ENCODE assay signal across 9 cellular contexts in genomic region chr2:196274387-196274809, GRCh38.
A peak's percentile ranks its signal among the peaks of the same experiment; 100 is the strongest.
DNase-seq lines count a peak whose midpoint lies in the region; ATAC-seq and TF ChIP-seq lines count a peak whose summit lies in the region.
"Had no signal": no experiment of that assay in that cellular context is flagged by ENCODE, and none has a peak within 500 bp of the region (broad histone marks: within the 10 kb centered on the region; RNA-seq: fewer than 3 reads in every experiment).

No MANE protein-coding gene starts in this region.

- H3K9me3 ChIP-seq in T-helper 17 cell (ENCODE audit: control insufficient read depth, low read length, poor library complexity, severe bottlenecking): no peaks in the 10 kb centered on the region
- H3K9me3 ChIP-seq: adrenal gland had no signal

- peaks cover 37% of the 10 kb centered on the region for H3K4me1 Mint-ChIP-seq in T-helper 17 cell

- H3K4me3 ChIP-seq in AG10803 (ENCODE audit: low read length): no peak overlapping the region
- H3K4me3 ChIP-seq: adrenal gland had no signal

- no peaks in the 10 kb centered on the region for H3K27me3 Mint-ChIP-seq in T-helper 17 cell

- ATAC-seq in GM18870 (IDR thresholded peaks at IDR 0.05; ENCODE audit: unreplicated experiment) (peak; percentile 53), T-helper 17 cell (peak; percentile 76), left colon (peak; percentile 27)

- peak overlapping the region; percentile 96 for H3K27ac Mint-ChIP-seq in T-helper 17 cell

- no peaks in the 10 kb centered on the region for H3K36me3 Mint-ChIP-seq in T-helper 17 cell (ENCODE audit: low read depth)

- peak overlapping the region; percentile 78 for H3K4me3 Mint-ChIP-seq in T-helper 17 cell

- intact Hi-C loops in left colon (cut with DNase I, micrococcal nuclease): no loop called here

- no peak for TF ChIP-seq POLR2A in erythroblast (IDR thresholded peaks at IDR 0.05; ENCODE audit: low read length)

- DNase-seq in AG10803 (ENCODE audit: low read depth) (peak; percentile 55), HT-29 (ENCODE audit: low spot score) (peak; percentile 48), T-helper 17 cell (no peak), left colon (no peak), erythroblast (lab: John Stamatoyannopoulos, UW) (no peak), SHP77 (lab: John Stamatoyannopoulos, UW) (no peak)
- no peak for DNase-seq in activated effector memory CD4-positive, alpha-beta T cell treated with anti-CD3 and anti-CD28 coated beads, Interleukin-2, amount 50 U/mL, for 16 hours

- TF ChIP-seq CTCF in AG10803 (conservative IDR thresholded peaks at IDR 0.05; ENCODE audit: low read length): no peak

Comparison
In these comparisons a context has a peak if more than half of its experiments do, and no peak if none do; other contexts are left out.
1. DNase-seq: peak in AG10803 (single experiment) and HT-29 (single experiment); none in T-helper 17 cell (0 of 3), left colon (0 of 2), erythroblast (0 of 2), activated effector memory CD4-positive, alpha-beta T cell treated with anti-CD3 and anti-CD28 coated beads, Interleukin-2, amount 50 U/mL, for 16 hours (single experiment) and SHP77 (0 of 2).
2. Peak in every context shown above with its lines, with median percentiles within 50 percentile points of each other: ATAC-seq.